Comparison of ENCODE assay signal across 8 cellular contexts in genomic region chr6:33620584-33621395, GRCh38. TPM values are rescaled to one million over a fixed set of nuclear protein-coding genes. Genes with fewer than 3 reads are reported as not detected.
DNase-seq lines count a peak whose midpoint lies in the region; ATAC-seq and TF ChIP-seq lines count a peak whose summit lies in the region.

Gene ITPR3, plus strand, starts transcription at chr6:33621322. Its CDS starts 281 bp downstream, at chr6:33621603.

- peak; percentile 89 for DNase-seq in DMS53 (lab: John Stamatoyannopoulos, UW)
- peak; percentile 40 for DNase-seq in UCSD-AML1 (lab: John Stamatoyannopoulos, UW; ENCODE audit: unreplicated experiment)
- no peak for DNase-seq in breast epithelium (ENCODE audit: low spot score in 2 of 2)
- peak; percentile 87 for DNase-seq in kidney tubule cell (ENCODE audit: low spot score)
- peak; percentile 52 to 62 for DNase-seq in stimulated activated CD4-positive, alpha-beta T cell treated with anti-CD3 and anti-CD28 coated beads, Interleukin-2, amount 100 ng/mL, for 48 hours
- DNase-seq in putamen (ENCODE audit: low spot score): no peak

- TF ChIP-seq POLR2A in breast epithelium (IDR thresholded peaks at IDR 0.05): no peak

- intact Hi-C loops in breast epithelium (cut with DNase I; ENCODE audit: low total_unique reads): no loop called here

- peak within 1 kb of the TSS; percentile 93 for H3K4me2 ChIP-seq in Loucy (ENCODE audit: low read depth, low read length, poor library complexity, severe bottlenecking)

- peak within 1 kb of the TSS; percentile 90 for H3K9ac ChIP-seq in Loucy (ENCODE audit: low read depth, low read length, poor library complexity, severe bottlenecking)

- H3K79me2 ChIP-seq in Loucy (ENCODE audit: insufficient read depth, low read length): peaks cover 40% of the 10 kb centered on the region

- no peaks in the 10 kb centered on the region for H3K9me2 ChIP-seq in Loucy (replicated peaks; ENCODE audit: low read depth, low read length)

- peak; percentile 72 for ATAC-seq in GM21723 (IDR thresholded peaks at IDR 0.05; ENCODE audit: unreplicated experiment)

- no peaks in the 10 kb centered on the region for H3K27me3 ChIP-seq in Loucy (ENCODE audit: insufficient read depth, low read length, poor library complexity, severe bottlenecking)
- H3K27me3 ChIP-seq in breast epithelium: no peaks in the 10 kb centered on the region

- H3K4me3 ChIP-seq in Loucy (ENCODE audit: low read length, poor library complexity, severe bottlenecking) (peak within 1 kb of the TSS; percentile 93), breast epithelium (peak within 1 kb of the TSS; percentile 67 to 86 (median 73))

- TF ChIP-seq CTCF in Loucy (conservative IDR thresholded peaks at IDR 0.05; ENCODE audit: low read length) (no peak; the same call in 1 of the 2 replicates), breast epithelium (IDR thresholded peaks at IDR 0.05) (no peak)

- H3K27ac ChIP-seq in breast epithelium: peak within 1 kb of the TSS; percentile 90 to 91

- H3K36me3 ChIP-seq in Loucy (ENCODE audit: insufficient read depth, low read length) (no peaks in the 10 kb centered on the region), breast epithelium (no peaks in the 10 kb centered on the region)

- H4K20me1 ChIP-seq in Loucy (ENCODE audit: insufficient read depth, low read length, poor library complexity, severe bottlenecking): peaks cover 18% of the 10 kb centered on the region

- H3K4me1 ChIP-seq in Loucy (ENCODE audit: insufficient read depth, low read length, poor library complexity, severe bottlenecking): peaks cover 43% of the 10 kb centered on the region
- H3K4me1 ChIP-seq in breast epithelium: no peaks in the 10 kb centered on the region

- no peaks in the 10 kb centered on the region for H3F3A ChIP-seq in Loucy (ENCODE audit: low read depth)

- peak within 1 kb of the TSS; percentile 95 for H2AFZ ChIP-seq in Loucy (ENCODE audit: low read length)

- H3K9me3 ChIP-seq in Loucy (ENCODE audit: insufficient read depth, low read depth, low read length): no peaks in the 10 kb centered on the region
- no peaks in the 10 kb centered on the region for H3K9me3 ChIP-seq in breast epithelium

RNA-seq across cellular contexts. Expression of gene ITPR3, which starts in this region (rescaled TPM):
- 10 to 100 TPM; 18.4 to 40.0 (median 27.7) TPM for total RNA-seq in breast epithelium

Comparison
In these comparisons a context has a peak if more than half of its experiments do, and no peak if none do; other contexts are left out.
1. DNase-seq: peak in DMS53 (single experiment), UCSD-AML1 (single experiment), kidney tubule cell (single experiment) and stimulated activated CD4-positive, alpha-beta T cell treated with anti-CD3 and anti-CD28 coated beads, Interleukin-2, amount 100 ng/mL, for 48 hours (2 of 2); none in breast epithelium (0 of 2) and putamen (single experiment).